ENCODE assay signal across 9 cellular contexts in the genomic region with DNA sequence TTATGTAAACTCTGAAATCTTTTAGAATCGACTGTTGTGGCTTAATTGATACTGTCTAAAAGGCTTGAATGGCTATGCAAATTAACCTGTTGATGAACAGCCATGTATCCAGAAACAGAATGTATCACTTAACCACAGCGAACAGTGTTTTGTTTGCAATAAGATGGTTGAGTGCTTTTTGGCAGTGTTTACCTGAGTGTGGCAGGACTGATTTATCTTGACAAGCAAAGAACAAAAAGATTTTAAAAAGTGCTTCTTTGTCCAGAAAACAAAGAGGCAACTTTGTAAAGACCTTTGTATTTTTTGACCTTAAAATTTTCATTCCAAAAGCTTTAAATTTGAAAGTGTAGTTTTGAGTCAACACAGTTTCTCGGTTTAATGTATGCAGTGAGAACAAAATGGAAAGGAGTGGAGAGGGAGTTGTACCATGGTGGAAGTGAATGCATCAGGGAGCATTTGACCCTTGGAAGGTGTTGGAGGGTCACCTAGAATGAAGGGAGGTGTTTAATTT. TPM values are rescaled to one million over a fixed set of nuclear protein-coding genes. Genes with fewer than 3 reads are reported as not detected.
A peak's percentile ranks its signal among the peaks of the same experiment; 100 is the strongest.
DNase-seq lines count a peak whose midpoint lies in the region; ATAC-seq and TF ChIP-seq lines count a peak whose summit lies in the region.
"Had no signal": no experiment of that assay in that cellular context is flagged by ENCODE, and none has a peak within 500 bp of the region (broad histone marks: within the 10 kb centered on the region; RNA-seq: fewer than 3 reads in every experiment).

No MANE protein-coding gene starts in this region.

- WGBS in endodermal cell (ENCODE audit: insufficient coverage in 1 of 2, insufficient read length in 1 of 2), 2 experiments = 93% methylated on average over 2 to 3 of the region's 3 CpGs

- H3K36me3 Mint-ChIP-seq in endodermal cell (ENCODE audit: low read depth) = no peaks in the 10 kb centered on the region
- no peaks in the 10 kb centered on the region for H3K36me3 Mint-ChIP-seq in natural killer cell treated with Interleukin-12 subunit alpha and Interleukin-12 subunit beta and Interleukin-15 and Interleukin-18, amount 100 ng/mL, for 72 hours
- H3K36me3 Mint-ChIP-seq in effector memory CD8-positive, alpha-beta T cell (ENCODE audit: insufficient read depth) = peaks cover 3% of the 10 kb centered on the region

- no peak overlapping the region for H3K9ac ChIP-seq in endodermal cell (ENCODE audit: extremely low read depth, low read length, poor library complexity, severe bottlenecking)

- no peaks in the 10 kb centered on the region for H3K27me3 ChIP-seq in endodermal cell (ENCODE audit: control insufficient read depth, insufficient read depth, low read length, poor library complexity, severe bottlenecking)

- no peaks in the 10 kb centered on the region for H3K9me3 Mint-ChIP-seq in endodermal cell
- H3K9me3 Mint-ChIP-seq in natural killer cell treated with Interleukin-12 subunit alpha and Interleukin-12 subunit beta and Interleukin-15 and Interleukin-18, amount 100 ng/mL, for 72 hours = no peaks in the 10 kb centered on the region
- no peaks in the 10 kb centered on the region for H3K9me3 Mint-ChIP-seq in effector memory CD8-positive, alpha-beta T cell

- DNase-seq in endodermal cell = no peak
- no peak for DNase-seq in posterior vena cava (ENCODE audit: low spot score)
- no peak for DNase-seq in natural killer cell treated with Interleukin-12 subunit alpha and Interleukin-12 subunit beta and Interleukin-15 and Interleukin-18, amount 100 ng/mL, for 72 hours (ENCODE audit: low spot score)
- no peak for DNase-seq in NCI-H446 treated with DMSO at 0.1 percent for 48 hours (lab: John Stamatoyannopoulos, UW)
- DNase-seq in effector memory CD8-positive, alpha-beta T cell = no peak
- DNase-seq: cortex of kidney had no signal

- CTCF ChIA-PET in HEK293 (lab: Yijun Ruan, JAX) = interaction anchor here (2.3 kb wide), 1 partner anchor 117 kb away, joined by 6 read pairs; no protein-coding TSS in a partner anchor

- intact Hi-C loops in posterior vena cava (cut with DNase I) = no loop called here

- H3K9me3 ChIP-seq in HEK293 (ENCODE audit: control insufficient read depth, insufficient read depth, low read depth, low read length) = no peaks in the 10 kb centered on the region
- H3K9me3 ChIP-seq in endodermal cell (ENCODE audit: control insufficient read depth, low read length) = no peaks in the 10 kb centered on the region

- ATAC-seq in GM19023 (IDR thresholded peaks at IDR 0.05; ENCODE audit: unreplicated experiment) (peak; percentile 92), HG03460 (IDR thresholded peaks at IDR 0.05; ENCODE audit: unreplicated experiment) (peak; percentile 97)
- ATAC-seq in natural killer cell treated with Interleukin-12 subunit alpha and Interleukin-12 subunit beta and Interleukin-15 and Interleukin-18, amount 100 ng/mL, for 72 hours = no peak
- ATAC-seq in effector memory CD8-positive, alpha-beta T cell (replicated peaks) = no peak

- peaks cover 17% of the 10 kb centered on the region for H3K4me1 ChIP-seq in HEK293 (ENCODE audit: control insufficient read depth, insufficient read depth, low read length)
- no peaks in the 10 kb centered on the region for H3K4me1 ChIP-seq in endodermal cell (ENCODE audit: control insufficient read depth, insufficient read depth, low read length)

- TF ChIP-seq CTCF in HEK293 (tag by site-specific recombination; IDR thresholded peaks at IDR 0.05) (no peak), endodermal cell (conservative IDR thresholded peaks at IDR 0.05) (no peak)

- H3K36me3 ChIP-seq in HEK293 (ENCODE audit: control insufficient read depth in 2 of 2, insufficient read depth in 1 of 2, low read length in 2 of 2) = no peaks in the 10 kb centered on the region
- no peaks in the 10 kb centered on the region for H3K36me3 ChIP-seq in endodermal cell (ENCODE audit: control insufficient read depth, insufficient read depth, low read length)

- H3K4me1 Mint-ChIP-seq in endodermal cell = peaks cover 20% of the 10 kb centered on the region
- peaks cover 4 to 8% of the 10 kb centered on the region in 2 donors for H3K4me1 Mint-ChIP-seq in natural killer cell treated with Interleukin-12 subunit alpha and Interleukin-12 subunit beta and Interleukin-15 and Interleukin-18, amount 100 ng/mL, for 72 hours (ENCODE audit: low read depth in 2 of 2)
- peaks cover 14% of the 10 kb centered on the region in 2 donors for H3K4me1 Mint-ChIP-seq in effector memory CD8-positive, alpha-beta T cell (ENCODE audit: low read depth in 2 of 2)

- H3K27me3 Mint-ChIP-seq in endodermal cell (ENCODE audit: insufficient read depth) = no peaks in the 10 kb centered on the region
- H3K27me3 Mint-ChIP-seq in natural killer cell treated with Interleukin-12 subunit alpha and Interleukin-12 subunit beta and Interleukin-15 and Interleukin-18, amount 100 ng/mL, for 72 hours = no peaks in the 10 kb centered on the region
- H3K27me3 Mint-ChIP-seq in effector memory CD8-positive, alpha-beta T cell = no peaks in the 10 kb centered on the region

- no peak overlapping the region for H3K4me3 ChIP-seq in HEK293 (ENCODE audit: low read depth, low read length)
- H3K4me3 ChIP-seq in endodermal cell (ENCODE audit: low read length) = no peak overlapping the region

- no peak overlapping the region for H3K4me3 Mint-ChIP-seq in endodermal cell
- no peak overlapping the region for H3K4me3 Mint-ChIP-seq in natural killer cell treated with Interleukin-12 subunit alpha and Interleukin-12 subunit beta and Interleukin-15 and Interleukin-18, amount 100 ng/mL, for 72 hours
- H3K4me3 Mint-ChIP-seq in effector memory CD8-positive, alpha-beta T cell = no peak overlapping the region

- H3K27ac ChIP-seq in HEK293 (ENCODE audit: extremely low read depth, low read depth, low read length) (no peak overlapping the region), endodermal cell (ENCODE audit: low read depth, low read length) (no peak overlapping the region)

- POLR2A ChIA-PET in HEK293 (lab: Yijun Ruan, JAX) = no interaction called here

- peak overlapping the region; percentile 36 for H3K27ac Mint-ChIP-seq in endodermal cell
- no peak overlapping the region for H3K27ac Mint-ChIP-seq in natural killer cell treated with Interleukin-12 subunit alpha and Interleukin-12 subunit beta and Interleukin-15 and Interleukin-18, amount 100 ng/mL, for 72 hours
- H3K27ac Mint-ChIP-seq in effector memory CD8-positive, alpha-beta T cell = no peak overlapping the region

TF ChIP-seq in HEK293, 187 proteins besides CTCF, POLR2A, EP300 and RAD21 (continues in another document):
- peak; percentile 71; the same call in 1 of the 2 replicates for TF ChIP-seq SCRT1 (tag by site-specific recombination; IDR thresholded peaks at IDR 0.05; ENCODE audit: borderline replicate concordance)
- no peak for TF ChIP-seq ZNF214 (tag by site-specific recombination; IDR thresholded peaks at IDR 0.05; ENCODE audit: borderline replicate concordance)
- TF ChIP-seq FEZF1 (tag by site-specific recombination; IDR thresholded peaks at IDR 0.05) = 0 out of 2 replicates have a peak, but pooled peaks have one; percentile 18
- TF ChIP-seq ZNF571 (tag by site-specific recombination; IDR thresholded peaks at IDR 0.05) = no peak
- TF ChIP-seq ZNF654 (tag by site-specific recombination; IDR thresholded peaks at IDR 0.05; ENCODE audit: low read depth) = no peak
- no peak for TF ChIP-seq ZNF24 (tag by site-specific recombination; IDR thresholded peaks at IDR 0.05)
- TF ChIP-seq ZBTB17 (tag by site-specific recombination; IDR thresholded peaks at IDR 0.05) = peak; percentile 49
- TF ChIP-seq, protein P1, sequence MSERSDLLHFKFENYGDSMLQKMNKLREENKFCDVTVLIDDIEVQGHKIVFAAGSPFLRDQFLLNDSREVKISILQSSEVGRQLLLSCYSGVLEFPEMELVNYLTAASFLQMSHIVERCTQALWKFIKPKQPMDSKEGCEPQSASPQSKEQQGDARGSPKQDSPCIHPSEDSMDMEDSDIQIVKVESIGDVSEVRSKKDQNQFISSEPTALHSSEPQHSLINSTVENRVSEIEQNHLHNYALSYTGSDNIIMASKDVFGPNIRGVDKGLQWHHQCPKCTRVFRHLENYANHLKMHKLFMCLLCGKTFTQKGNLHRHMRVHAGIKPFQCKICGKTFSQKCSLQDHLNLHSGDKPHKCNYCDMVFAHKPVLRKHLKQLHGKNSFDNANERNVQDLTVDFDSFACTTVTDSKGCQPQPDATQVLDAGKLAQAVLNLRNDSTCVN (tag by site-specific recombination; optimal IDR thresholded peaks at IDR 0.05) = no peak
- no peak for TF ChIP-seq SP7 (tag by site-specific recombination; IDR thresholded peaks at IDR 0.05)
- TF ChIP-seq ZNF670 (tag by site-specific recombination; IDR thresholded peaks at IDR 0.05; ENCODE audit: low read depth) = no peak
- TF ChIP-seq ZNF169 (tag by site-specific recombination; IDR thresholded peaks at IDR 0.05) = no peak
- TF ChIP-seq, protein P2, sequence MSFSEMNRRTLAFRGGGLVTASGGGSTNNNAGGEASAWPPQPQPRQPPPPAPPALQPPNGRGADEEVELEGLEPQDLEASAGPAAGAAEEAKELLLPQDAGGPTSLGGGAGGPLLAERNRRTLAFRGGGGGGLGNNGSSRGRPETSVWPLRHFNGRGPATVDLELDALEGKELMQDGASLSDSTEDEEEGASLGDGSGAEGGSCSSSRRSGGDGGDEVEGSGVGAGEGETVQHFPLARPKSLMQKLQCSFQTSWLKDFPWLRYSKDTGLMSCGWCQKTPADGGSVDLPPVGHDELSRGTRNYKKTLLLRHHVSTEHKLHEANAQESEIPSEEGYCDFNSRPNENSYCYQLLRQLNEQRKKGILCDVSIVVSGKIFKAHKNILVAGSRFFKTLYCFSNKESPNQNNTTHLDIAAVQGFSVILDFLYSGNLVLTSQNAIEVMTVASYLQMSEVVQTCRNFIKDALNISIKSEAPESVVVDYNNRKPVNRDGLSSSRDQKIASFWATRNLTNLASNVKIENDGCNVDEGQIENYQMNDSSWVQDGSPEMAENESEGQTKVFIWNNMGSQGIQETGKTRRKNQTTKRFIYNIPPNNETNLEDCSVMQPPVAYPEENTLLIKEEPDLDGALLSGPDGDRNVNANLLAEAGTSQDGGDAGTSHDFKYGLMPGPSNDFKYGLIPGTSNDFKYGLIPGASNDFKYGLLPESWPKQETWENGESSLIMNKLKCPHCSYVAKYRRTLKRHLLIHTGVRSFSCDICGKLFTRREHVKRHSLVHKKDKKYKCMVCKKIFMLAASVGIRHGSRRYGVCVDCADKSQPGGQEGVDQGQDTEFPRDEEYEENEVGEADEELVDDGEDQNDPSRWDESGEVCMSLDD (tag by site-specific recombination; IDR thresholded peaks at IDR 0.05) = no peak
- no peak for TF ChIP-seq GLI4 (tag by site-specific recombination; IDR thresholded peaks at IDR 0.05)
- no peak for TF ChIP-seq TCF7L2 (IDR thresholded peaks at IDR 0.05; ENCODE audit: borderline replicate concordance, low read depth, low read length)

RNA-seq across cellular contexts. Expression of a gene that starts 18.0 kb away (rescaled TPM):
- 10 to 100 TPM in 1 of 2 donors, 1 to 10 TPM in 1; 9.1 to 11.8 TPM for total RNA-seq in endodermal cell
- 3.4 TPM for polyA plus RNA-seq in endodermal cell (2013, experiment 1 of 2)
- polyA plus RNA-seq in endodermal cell (2013, experiment 2 of 2) = 3.6 TPM
- 10 to 100 TPM; 79.0 to 80.5 TPM for total RNA-seq in posterior vena cava
- total RNA-seq in natural killer cell treated with Interleukin-12 subunit alpha and Interleukin-12 subunit beta and Interleukin-15 and Interleukin-18, amount 100 ng/mL, for 72 hours = 10 to 100 TPM in 1 of 2 donors, 1 to 10 TPM in 1; 7.4 to 11.4 TPM

Comparison
In these comparisons a context has a peak if more than half of its experiments do, and no peak if none do; other contexts are left out.
1. ATAC-seq: peak in GM19023 (single experiment) and HG03460 (single experiment); none in natural killer cell treated with Interleukin-12 subunit alpha and Interleukin-12 subunit beta and Interleukin-15 and Interleukin-18, amount 100 ng/mL, for 72 hours (0 of 2) and effector memory CD8-positive, alpha-beta T cell (single experiment).
2. RNA of a gene that starts 18.0 kb away (total RNA-seq): 79.0 to 80.5 TPM in posterior vena cava; 9.1 to 11.8 TPM in endodermal cell and 7.4 to 11.4 TPM in natural killer cell treated with Interleukin-12 subunit alpha and Interleukin-12 subunit beta and Interleukin-15 and Interleukin-18, amount 100 ng/mL, for 72 hours; every median in the first group is over 4 times any median in the second.